Comparison of ENCODE assay signal across 8 cellular contexts in genomic region chr22:21650823-21651520, GRCh38. TPM values are rescaled to one million over a fixed set of nuclear protein-coding genes. Genes with fewer than 3 reads are reported as not detected.
DNase-seq lines count a peak whose midpoint lies in the region; ATAC-seq and TF ChIP-seq lines count a peak whose summit lies in the region.

No MANE protein-coding gene starts in this region.

- H3K18ac ChIP-seq in mesenchymal stem cell (ENCODE audit: low read depth in 1 of 2, low read length in 2 of 2): no peak overlapping the region

- WGBS in mesenchymal stem cell: 20% methylated on average over 6 of the region's 6 CpGs

- no peak overlapping the region for H2AFZ ChIP-seq in mesenchymal stem cell (ENCODE audit: low read depth, low read length)

- peak overlapping the region; percentile 56 to 74 for H3K4me3 ChIP-seq in CD4-positive, alpha-beta memory T cell (ENCODE audit: low read length in 2 of 2)
- peak overlapping the region in 1 of 2 experiments; percentile 89 for H3K4me3 ChIP-seq in mesenchymal stem cell (ENCODE audit: insufficient read depth in 1 of 2, low read depth in 1 of 2, low read length in 2 of 2)

- TF ChIP-seq CTCF in GM10248 (IDR thresholded peaks at IDR 0.05; ENCODE audit: control extremely low read depth, extremely low read depth, low read depth, missing control alignments): no peak

- H2BK15ac ChIP-seq in mesenchymal stem cell (ENCODE audit: low read depth, poor library complexity, severe bottlenecking): no peak overlapping the region

- ATAC-seq in activated naive CD8-positive, alpha-beta T cell treated with anti-CD3 and anti-CD28 coated beads, Interleukin-2, amount 50 U/mL, for 24 hours: peak; percentile 10
- ATAC-seq in GM18870 (IDR thresholded peaks at IDR 0.05; ENCODE audit: unreplicated experiment): no peak
- ATAC-seq in GM18867 (IDR thresholded peaks at IDR 0.05; ENCODE audit: unreplicated experiment): no peak
- no peak for ATAC-seq in activated CD4-positive, CD25-positive, alpha-beta regulatory T cell treated with anti-CD3 and anti-CD28 coated beads, Interleukin-2, amount 50 U/mL, for 24 hours

- H3K27me3 Mint-ChIP-seq in CD4-positive, alpha-beta memory T cell: peaks cover 0 to 1% of the 10 kb centered on the region in 2 donors
- H3K27me3 Mint-ChIP-seq in IgD-negative memory B cell: no peaks in the 10 kb centered on the region
- no peaks in the 10 kb centered on the region for H3K27me3 Mint-ChIP-seq in activated naive CD8-positive, alpha-beta T cell treated with anti-CD3 and anti-CD28 coated beads, Interleukin-2, amount 50 U/mL, for 24 hours

- POLR2A ChIA-PET in CD4-positive, alpha-beta memory T cell (lab: Charles Lee; ENCODE audit: partially characterized antibody): interaction anchor here (1.0 to 4.2 kb wide), 5 partner anchors 9 to 24 kb away, joined by 3 to 26 read pairs (median 7); partner anchors contain the start of genes PPIL2, SDF2L1 and YDJC
- POLR2A ChIA-PET in GM10248 (lab: Yijun Ruan, JAX): no interaction called here

- H2BK5ac ChIP-seq in mesenchymal stem cell (ENCODE audit: low read depth, low read length, poor library complexity, severe bottlenecking): no peak overlapping the region

- peaks cover 8 to 30% (median 19%) of the 10 kb centered on the region in 4 donors for H3K4me1 Mint-ChIP-seq in CD4-positive, alpha-beta memory T cell
- peaks cover 11 to 20% (median 18%) of the 10 kb centered on the region in 3 donors for H3K4me1 Mint-ChIP-seq in IgD-negative memory B cell
- peaks cover 27% of the 10 kb centered on the region for H3K4me1 Mint-ChIP-seq in activated naive CD8-positive, alpha-beta T cell treated with anti-CD3 and anti-CD28 coated beads, Interleukin-2, amount 50 U/mL, for 24 hours

- DNase-seq in CD4-positive, alpha-beta memory T cell: no peak
- no peak for DNase-seq in activated naive CD8-positive, alpha-beta T cell treated with anti-CD3 and anti-CD28 coated beads, Interleukin-2, amount 50 U/mL, for 24 hours
- DNase-seq in mesenchymal stem cell: no peak
- no peak for DNase-seq in GM10248 (ENCODE audit: extremely low spot score)

- H3K36me3 ChIP-seq in CD4-positive, alpha-beta memory T cell (ENCODE audit: insufficient read depth, low read length): peaks cover 6% of the 10 kb centered on the region
- H3K36me3 ChIP-seq in mesenchymal stem cell (ENCODE audit: control insufficient read depth in 1 of 2, insufficient read depth in 2 of 2, low read depth in 1 of 2, low read length in 2 of 2): peaks cover 9 to 20% of the 10 kb centered on the region in 2 experiments

- peak overlapping the region; percentile 98 for H3K4me2 ChIP-seq in mesenchymal stem cell (ENCODE audit: low read length, poor library complexity, severe bottlenecking)

- H4K8ac ChIP-seq in mesenchymal stem cell (ENCODE audit: low read length): no peak overlapping the region

- H4K91ac ChIP-seq in mesenchymal stem cell (ENCODE audit: low read length): no peak overlapping the region

- peak overlapping the region in 5 of 7 donors; percentile 1 to 87 (median 59) for H3K27ac Mint-ChIP-seq in CD4-positive, alpha-beta memory T cell
- peak overlapping the region in 1 of 3 donors; percentile 4 for H3K27ac Mint-ChIP-seq in IgD-negative memory B cell
- peak overlapping the region; percentile 78 for H3K27ac Mint-ChIP-seq in activated naive CD8-positive, alpha-beta T cell treated with anti-CD3 and anti-CD28 coated beads, Interleukin-2, amount 50 U/mL, for 24 hours

- intact Hi-C loops in CD4-positive, alpha-beta memory T cell (cut with micrococcal nuclease): no loop called here

- H2BK12ac ChIP-seq in mesenchymal stem cell (ENCODE audit: low read length in 2 of 2): no peak overlapping the region

- no peak overlapping the region for H3K27ac ChIP-seq in CD4-positive, alpha-beta memory T cell (ENCODE audit: low read depth, low read length)
- no peak overlapping the region for H3K27ac ChIP-seq in mesenchymal stem cell (ENCODE audit: low read length, poor library complexity, severe bottlenecking)

- no peaks in the 10 kb centered on the region for H3K9me3 Mint-ChIP-seq in CD4-positive, alpha-beta memory T cell
- no peaks in the 10 kb centered on the region for H3K9me3 Mint-ChIP-seq in IgD-negative memory B cell
- no peaks in the 10 kb centered on the region for H3K9me3 Mint-ChIP-seq in activated naive CD8-positive, alpha-beta T cell treated with anti-CD3 and anti-CD28 coated beads, Interleukin-2, amount 50 U/mL, for 24 hours

- peaks cover 17% of the 10 kb centered on the region for H3K79me1 ChIP-seq in mesenchymal stem cell (replicated peaks; ENCODE audit: low read length, poor library complexity, severe bottlenecking)

- no peak overlapping the region for H3K4ac ChIP-seq in mesenchymal stem cell (ENCODE audit: low read depth in 1 of 2, low read length in 2 of 2)

- H3K9ac ChIP-seq in mesenchymal stem cell (ENCODE audit: low read length): peak overlapping the region; percentile 85

- no peak overlapping the region for H3K23ac ChIP-seq in mesenchymal stem cell (ENCODE audit: low read length in 2 of 2)

- H3K14ac ChIP-seq in mesenchymal stem cell (ENCODE audit: low read length in 2 of 2): no peak overlapping the region

- H2BK120ac ChIP-seq in mesenchymal stem cell (ENCODE audit: low read depth, low read length): no peak overlapping the region

- CTCF ChIA-PET in CD4-positive, alpha-beta memory T cell (lab: Charles Lee; ENCODE audit: partially characterized antibody): interaction anchor here (1.0 to 4.3 kb wide), 4 partner anchors 8 to 22 kb away, joined by 3 to 18 read pairs (median 12); partner anchors contain the start of genes SDF2L1 and YDJC
- CTCF ChIA-PET in GM10248 (lab: Yijun Ruan, JAX): interaction anchor here (1.1 to 4.9 kb wide), 2 partner anchors 8 to 22 kb away, joined by 4 to 53 read pairs; partner anchors contain the start of genes SDF2L1 and YDJC

- H3K27me3 ChIP-seq in CD4-positive, alpha-beta memory T cell (ENCODE audit: insufficient read depth, low read length): no peaks in the 10 kb centered on the region
- H3K27me3 ChIP-seq in mesenchymal stem cell (ENCODE audit: control insufficient read depth in 1 of 2, insufficient read depth in 1 of 2, low read length in 2 of 2): no peaks in the 10 kb centered on the region

- H3K4me1 ChIP-seq in CD4-positive, alpha-beta memory T cell (ENCODE audit: insufficient read depth, low read length): peaks cover 30% of the 10 kb centered on the region
- peaks cover 16% of the 10 kb centered on the region for H3K4me1 ChIP-seq in mesenchymal stem cell (ENCODE audit: control insufficient read depth, insufficient read depth, low read depth, low read length)

- no peaks in the 10 kb centered on the region for H3K9me3 ChIP-seq in CD4-positive, alpha-beta memory T cell (ENCODE audit: control insufficient read depth in 1 of 2, low read length in 2 of 2)
- no peaks in the 10 kb centered on the region for H3K9me3 ChIP-seq in mesenchymal stem cell (ENCODE audit: control insufficient read depth, low read length)

- peaks cover 11 to 14% of the 10 kb centered on the region in 2 donors for H3K36me3 Mint-ChIP-seq in CD4-positive, alpha-beta memory T cell
- H3K36me3 Mint-ChIP-seq in IgD-negative memory B cell: peaks cover 3% of the 10 kb centered on the region
- H3K36me3 Mint-ChIP-seq in activated naive CD8-positive, alpha-beta T cell treated with anti-CD3 and anti-CD28 coated beads, Interleukin-2, amount 50 U/mL, for 24 hours (ENCODE audit: low read depth): peaks cover 39% of the 10 kb centered on the region

- H3K4me3 Mint-ChIP-seq in CD4-positive, alpha-beta memory T cell: peak overlapping the region; percentile 81 to 95 (median 88)
- peak overlapping the region; percentile 86 to 94 (median 92) for H3K4me3 Mint-ChIP-seq in IgD-negative memory B cell
- H3K4me3 Mint-ChIP-seq in activated naive CD8-positive, alpha-beta T cell treated with anti-CD3 and anti-CD28 coated beads, Interleukin-2, amount 50 U/mL, for 24 hours: peak overlapping the region; percentile 88

- no peak overlapping the region for H2AK5ac ChIP-seq in mesenchymal stem cell (ENCODE audit: low read length, severe bottlenecking)

RNA-seq across cellular contexts. Expression of gene SDF2L1, which starts 8.9 kb away (rescaled TPM):
- total RNA-seq in CD4-positive, alpha-beta memory T cell: 10 to 100 TPM; 39.6 to 44.3 TPM
- 10 to 100 TPM; 78.0 to 99.1 TPM for polyA plus RNA-seq in CD4-positive, alpha-beta memory T cell
- 61.5 TPM for polyA plus RNA-seq in IgD-negative memory B cell
- 27.4 TPM for polyA plus RNA-seq in mesenchymal stem cell (2013, experiment 1 of 2)
- polyA plus RNA-seq in mesenchymal stem cell (2013, experiment 2 of 2): 27.8 TPM

RNA-seq across cellular contexts. Expression of gene PPIL2, which starts 14.8 kb away (rescaled TPM):
- 10 to 100 TPM; 75.5 to 81.4 TPM for total RNA-seq in CD4-positive, alpha-beta memory T cell
- polyA plus RNA-seq in CD4-positive, alpha-beta memory T cell: 10 to 100 TPM; 12.0 to 38.9 TPM
- 30.4 TPM for polyA plus RNA-seq in IgD-negative memory B cell
- 30.8 TPM for polyA plus RNA-seq in mesenchymal stem cell (2013, experiment 1 of 2)
- 29.5 TPM for polyA plus RNA-seq in mesenchymal stem cell (2013, experiment 2 of 2)

RNA-seq across cellular contexts. Expression of gene CCDC116, which starts 18.4 kb away (rescaled TPM):
- total RNA-seq in CD4-positive, alpha-beta memory T cell: under 1 TPM; 0.19 to 0.29 TPM
- not detected for polyA plus RNA-seq in CD4-positive, alpha-beta memory T cell
- polyA plus RNA-seq in IgD-negative memory B cell: 0.11 TPM
- 0.18 TPM for polyA plus RNA-seq in mesenchymal stem cell (2013, experiment 1 of 2)
- 0.11 TPM for polyA plus RNA-seq in mesenchymal stem cell (2013, experiment 2 of 2)

RNA-seq across cellular contexts. Expression of gene YDJC, which starts 21.1 kb away (rescaled TPM):
- total RNA-seq in CD4-positive, alpha-beta memory T cell: 10 to 100 TPM; 45.7 to 46.0 TPM
- polyA plus RNA-seq in CD4-positive, alpha-beta memory T cell: 10 to 100 TPM; 47.5 to 52.8 TPM
- polyA plus RNA-seq in IgD-negative memory B cell: 94.2 TPM
- polyA plus RNA-seq in mesenchymal stem cell (2013, experiment 1 of 2): 13.7 TPM
- polyA plus RNA-seq in mesenchymal stem cell (2013, experiment 2 of 2): 13.9 TPM
